In genomic region chr5:139392678-139393496, GRCh38 we compare ENCODE assay signal across 9 cellular contexts. TPM values are rescaled to one million over a fixed set of nuclear protein-coding genes. Genes with fewer than 3 reads are reported as not detected.
DNase-seq lines count a peak whose midpoint lies in the region; ATAC-seq and TF ChIP-seq lines count a peak whose summit lies in the region.
"Had no signal": no experiment of that assay in that cellular context is flagged by ENCODE, and none has a peak within 500 bp of the region (broad histone marks: within the 10 kb centered on the region; RNA-seq: fewer than 3 reads in every experiment).

No MANE protein-coding gene starts in this region.

- H3K36me3 ChIP-seq in SJSA1 (no peaks in the 10 kb centered on the region), left ventricle myocardium inferior (peaks cover 10% of the 10 kb centered on the region), spleen (no peaks in the 10 kb centered on the region)

- peaks cover 15% of the 10 kb centered on the region for H3K9me3 ChIP-seq in SJSA1 (replicated peaks)
- H3K9me3 ChIP-seq in left ventricle myocardium inferior (replicated peaks), result no peaks in the 10 kb centered on the region
- no peaks in the 10 kb centered on the region for H3K9me3 ChIP-seq in spleen

- H3K4me3 ChIP-seq in SJSA1, result peak overlapping the region; percentile 44
- H3K4me3 ChIP-seq in left ventricle myocardium inferior, result peak overlapping the region; percentile 77
- H3K4me3 ChIP-seq in spleen, result peak overlapping the region; percentile 52 to 77 (median 67)

- CTCF ChIA-PET in activated naive CD4-positive, alpha-beta T cell treated with anti-CD3 and anti-CD28 coated beads, Interleukin-2, amount 10 ng/mL, durations not matched to agents 7 days and 5 days (lab: Charles Lee), result interaction anchor here (1.0 to 3.4 kb wide), 4 partner anchors 10 to 52 kb away, joined by 3 to 13 read pairs (median 4); partner anchors contain the start of gene PAIP2

- peak; percentile 57 for TF ChIP-seq CTCF in left ventricle myocardium inferior (IDR thresholded peaks at IDR 0.05; ENCODE audit: borderline replicate concordance)
- TF ChIP-seq CTCF in spleen (IDR thresholded peaks at IDR 0.05 in 8 of 11, conservative IDR thresholded peaks at IDR 0.05 in 3 of 11), result peak; percentile 60 to 91 (median 80)

- H3K4me1 ChIP-seq in SJSA1 (replicated peaks), result peaks cover 32% of the 10 kb centered on the region
- H3K4me1 ChIP-seq in left ventricle myocardium inferior, result peaks cover 87% of the 10 kb centered on the region
- H3K4me1 ChIP-seq in spleen, result peaks cover 24 to 91% (median 72%) of the 10 kb centered on the region in 6 donors

- TF ChIP-seq POLR2A in GM19099 (IDR thresholded peaks at IDR 0.05; ENCODE audit: extremely low read depth, insufficient read length, low read depth), result peak; percentile 53
- TF ChIP-seq POLR2A in spleen (IDR thresholded peaks at IDR 0.05), result no peak

- 1 to 2% (median 1%) methylated on average over 10 to 77 of the region's 77 CpGs for WGBS in spleen, 5 donors

- H3K9me3 Mint-ChIP-seq in activated naive CD4-positive, alpha-beta T cell treated with anti-CD3 and anti-CD28 coated beads, Interleukin-2, amount 10 ng/mL, durations not matched to agents 7 days and 5 days, result no peaks in the 10 kb centered on the region

- peaks cover 30% of the 10 kb centered on the region for H3K27me3 Mint-ChIP-seq in activated naive CD4-positive, alpha-beta T cell treated with anti-CD3 and anti-CD28 coated beads, Interleukin-2, amount 10 ng/mL, durations not matched to agents 7 days and 5 days

- intact Hi-C loops in left ventricle myocardium inferior (cut with micrococcal nuclease) (no loop called here), spleen (cut with DNase I; ENCODE audit: low total_unique reads) (no loop called here)

- DNase-seq in CD1c-positive myeloid dendritic cell (ENCODE audit: extremely low spot score) (peak; percentile 71), SJSA1 (ENCODE audit: low read depth in 1 of 2, low spot score in 2 of 2) (peak; percentile 69 to 86), left ventricle myocardium inferior (peak; percentile 58), spleen (peak; percentile 97), NCI-H446 (lab: John Stamatoyannopoulos, UW) (no peak)
- peak; percentile 88 for DNase-seq in activated naive CD4-positive, alpha-beta T cell treated with anti-CD3 and anti-CD28 coated beads, Interleukin-2, amount 10 ng/mL, durations not matched to agents 7 days and 5 days

- H3K4me1 Mint-ChIP-seq in activated naive CD4-positive, alpha-beta T cell treated with anti-CD3 and anti-CD28 coated beads, Interleukin-2, amount 10 ng/mL, durations not matched to agents 7 days and 5 days, result peaks cover 72% of the 10 kb centered on the region

- H3K27ac ChIP-seq in SJSA1, result peak overlapping the region; percentile 8; the same call in 1 of the 2 replicates
- peak overlapping the region; percentile 96 for H3K27ac ChIP-seq in left ventricle myocardium inferior (replicated peaks)
- H3K27ac ChIP-seq in spleen, result peak overlapping the region; percentile 47 to 91 (median 78)

- H3K36me3 Mint-ChIP-seq in activated naive CD4-positive, alpha-beta T cell treated with anti-CD3 and anti-CD28 coated beads, Interleukin-2, amount 10 ng/mL, durations not matched to agents 7 days and 5 days, result peaks cover 1% of the 10 kb centered on the region

- H3K27me3 ChIP-seq in SJSA1 (replicated peaks) (peaks cover 14% of the 10 kb centered on the region), left ventricle myocardium inferior (ENCODE audit: low read depth) (no peaks in the 10 kb centered on the region), spleen (replicated peaks in 1 of 7) (peaks cover 0 to 36% (median 15%) of the 10 kb centered on the region in 7 donors)

- peak overlapping the region; percentile 87 for H3K4me3 Mint-ChIP-seq in activated naive CD4-positive, alpha-beta T cell treated with anti-CD3 and anti-CD28 coated beads, Interleukin-2, amount 10 ng/mL, durations not matched to agents 7 days and 5 days

- H3K27ac Mint-ChIP-seq in activated naive CD4-positive, alpha-beta T cell treated with anti-CD3 and anti-CD28 coated beads, Interleukin-2, amount 10 ng/mL, durations not matched to agents 7 days and 5 days, result peak overlapping the region; percentile 87

- ATAC-seq in HG03354 (IDR thresholded peaks at IDR 0.05; ENCODE audit: poor library complexity, severe bottlenecking, unreplicated experiment), result peak; percentile 50

RNA-seq across cellular contexts. Expression of gene PROB1, which starts 2.0 kb away (rescaled TPM):
- total RNA-seq in SJSA1 (2014; rRNA removed; shearing (Covaris generic)), result 0.25 and 0.58 TPM in 2 replicates
- total RNA-seq in left ventricle myocardium inferior (46.3 TPM), spleen (1 to 10 TPM; 1.1 to 3.2 (median 2.3) TPM)
- 1 to 10 TPM in 1 of 3 donors, under 1 TPM in 2; 0.33 to 1.3 (median 0.99) TPM for polyA plus RNA-seq in spleen

RNA-seq across cellular contexts. Expression of gene MZB1, which starts 3.2 kb away (rescaled TPM):
- total RNA-seq in SJSA1 (2014; rRNA removed; shearing (Covaris generic)), result not detected in 2 replicates
- total RNA-seq in left ventricle myocardium inferior, result 0.58 TPM
- 100 to 1,000 TPM in 3 of 7 donors, 10 to 100 TPM in 4; 72.6 to 273 (median 97.8) TPM for total RNA-seq in spleen
- polyA plus RNA-seq in spleen, result 100 to 1,000 TPM; 114 to 179 (median 144) TPM
- total RNA-seq: SK-MEL-5 had no signal

RNA-seq across cellular contexts. Expression of gene SLC23A1, which starts 9.8 kb away (rescaled TPM):
- total RNA-seq in SJSA1 (2014; rRNA removed; shearing (Covaris generic)), result not detected in 2 replicates
- total RNA-seq in left ventricle myocardium inferior (not detected), spleen (1 to 10 TPM in 4 of 7 donors, under 1 TPM in 2, not detected in 1; 0.28 to 2.4 (median 1.6) TPM)
- polyA plus RNA-seq in spleen, result 1 to 10 TPM in 1 of 3 donors, under 1 TPM in 2; 0.87 to 1.2 (median 0.89) TPM
- total RNA-seq: SK-MEL-5 had no signal

RNA-seq across cellular contexts. Expression of gene SPATA24, which starts 11.0 kb away (rescaled TPM):
- 4.0 and 8.5 TPM in 2 replicates for total RNA-seq in SJSA1 (2014; rRNA removed; shearing (Covaris generic))
- total RNA-seq in left ventricle myocardium inferior (15.7 TPM), spleen (1 to 10 TPM; 2.1 to 7.6 (median 3.7) TPM)
- polyA plus RNA-seq in spleen, result 1 to 10 TPM; 8.5 to 9.5 (median 9.0) TPM

RNA-seq across cellular contexts. Expression of gene DNAJC18, which starts 46.4 kb away (rescaled TPM):
- 4.7 and 12.1 TPM in 2 replicates for total RNA-seq in SJSA1 (2014; rRNA removed; shearing (Covaris generic))
- total RNA-seq in left ventricle myocardium inferior, result 14.3 TPM
- 10 to 100 TPM in 1 of 7 donors, 1 to 10 TPM in 6; 4.0 to 10.8 (median 7.8) TPM for total RNA-seq in spleen
- polyA plus RNA-seq in spleen, result 1 to 10 TPM; 1.3 to 7.1 (median 4.5) TPM

Comparison
In these comparisons a context has a peak if more than half of its experiments do, and no peak if none do; other contexts are left out.
1. DNase-seq: peak in CD1c-positive myeloid dendritic cell (single experiment), SJSA1 (2 of 2), activated naive CD4-positive, alpha-beta T cell treated with anti-CD3 and anti-CD28 coated beads, Interleukin-2, amount 10 ng/mL, durations not matched to agents 7 days and 5 days (single experiment), left ventricle myocardium inferior (single experiment) and spleen (single experiment); none in NCI-H446 (0 of 2).
2. H3K27ac ChIP-seq: peak in every context shown above with its lines; median percentile 96 in left ventricle myocardium inferior; 78 in spleen; 8 in SJSA1.
3. RNA of gene PROB1, which starts 2.0 kb away (total RNA-seq): 46.3 TPM in left ventricle myocardium inferior (single experiment); 1.1 to 3.2 TPM in spleen and 0.25 to 0.58 TPM in SJSA1; every median in the first group is over 10 times any median in the second.
4. RNA of gene MZB1, which starts 3.2 kb away (total RNA-seq): 72.6 to 273 TPM in spleen; 0.58 TPM in left ventricle myocardium inferior (single experiment) and not detected in SJSA1; every median in the first group is over 10 times any median in the second.
5. Peak in every context shown above with its lines, with median percentiles within 50 percentile points of each other: H3K4me3 ChIP-seq.